ENCODE assay signal across 22 cellular contexts in the genomic region with DNA sequence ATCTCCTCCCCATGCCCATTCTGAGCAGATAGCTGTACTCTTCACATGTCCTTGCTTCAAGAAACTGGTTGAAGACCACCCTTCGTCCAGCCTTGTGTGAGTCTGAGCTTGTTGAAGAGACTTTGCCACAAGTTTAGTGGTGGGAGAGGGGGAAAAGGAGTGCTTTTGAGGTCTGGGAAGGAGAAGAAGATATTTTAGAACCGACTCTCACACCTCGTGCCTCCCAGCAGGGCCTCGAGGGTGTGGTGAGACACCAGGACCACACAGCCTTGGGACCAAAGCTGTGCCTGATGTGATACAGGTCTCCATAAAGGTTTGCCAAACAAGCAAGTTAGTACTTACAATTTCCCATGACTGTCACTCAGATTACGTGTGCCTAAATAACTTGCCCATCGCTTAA.
"Had no signal": no experiment of that assay in that cellular context is flagged by ENCODE, and none has a peak within 500 bp of the region (broad histone marks: within the 10 kb centered on the region; RNA-seq: fewer than 3 reads in every experiment).

No MANE protein-coding gene starts in this region.

- H3K27ac ChIP-seq: RWPE1 had no signal

- H3K4me3 ChIP-seq: MG63 had no signal

- H3K9me3 ChIP-seq: MG63 had no signal

- H3K27me3 ChIP-seq: MG63 had no signal

- H3K36me3 ChIP-seq: MG63 had no signal

- ATAC-seq: Panc1, PC-3, SK-N-SH treated with all-trans-retinoic acid at 6 μM for 48 hours had no signal

- DNase-seq: KBM-7, MG63, NCI-H1092, NCI-H1105 treated with DMSO at 0.1 percent for 48 hours, NCI-H1417 treated with DMSO at 0.1 percent for 48 hours, NCI-H146, NCI-H1694 treated with DMSO at 0.1 percent for 48 hours, NCI-H1930, NCI-H2081, NCI-H2107, NCI-H2227 treated with DMSO at 0.1 percent for 48 hours, NCI-H446, NCI-H510A, NCI-H524 treated with DMSO at 0.1 percent for 48 hours, NCI-H69, NCI-H774, PC-3, SHP77, T-helper 1 cell had no signal
